25 cellular contexts compared by ENCODE assay signal in the genomic region with DNA sequence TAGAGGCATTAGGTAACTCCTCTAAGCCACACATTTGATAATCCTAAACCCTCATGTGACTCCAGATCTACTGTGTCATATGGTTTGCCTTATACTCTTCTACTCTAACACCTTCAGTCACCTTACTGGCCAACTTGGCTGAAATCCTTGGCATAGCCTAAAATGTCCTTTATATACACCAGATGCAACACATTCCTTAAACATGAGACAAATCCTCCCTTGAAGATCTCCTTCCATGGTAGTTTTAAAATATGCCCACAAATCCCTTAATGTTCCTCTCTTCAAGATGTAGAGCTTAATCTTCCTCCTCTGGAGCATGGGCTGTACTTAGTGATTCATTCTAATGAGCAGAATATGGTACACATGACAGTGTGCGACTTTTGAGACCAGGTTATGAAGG.
A peak's percentile ranks its signal among the peaks of the same experiment; 100 is the strongest.
DNase-seq lines count a peak whose midpoint lies in the region; ATAC-seq and TF ChIP-seq lines count a peak whose summit lies in the region.
"Had no signal": no experiment of that assay in that cellular context is flagged by ENCODE, and none has a peak within 500 bp of the region (broad histone marks: within the 10 kb centered on the region; RNA-seq: fewer than 3 reads in every experiment).

No MANE protein-coding gene starts in this region.

- H3K9me2 ChIP-seq in GM23248 (ENCODE audit: insufficient read depth) (no peaks in the 10 kb centered on the region), SK-N-SH (no peaks in the 10 kb centered on the region)

- H2AFZ ChIP-seq in GM23248 (no peak overlapping the region), SK-N-SH (ENCODE audit: low read depth) (no peak overlapping the region), fibroblast of lung (ENCODE audit: low read length) (no peak overlapping the region)

- 0 out of 2 replicates have a peak, but pooled peaks cover 3% of the 10 kb centered on the region for H3K36me3 ChIP-seq in GM23248 (ENCODE audit: low read depth)
- peaks cover 0 to 7% of the 10 kb centered on the region in 2 experiments for H3K36me3 ChIP-seq in SK-N-SH (replicated peaks in 1 of 2; ENCODE audit: control insufficient read depth in 1 of 2, insufficient read depth in 2 of 2, low read length in 1 of 2)
- no peaks in the 10 kb centered on the region for H3K36me3 ChIP-seq in fibroblast of lung (ENCODE audit: control insufficient read depth, insufficient read depth, low read length)
- H3K36me3 ChIP-seq in ascending aorta, result no peaks in the 10 kb centered on the region
- H3K36me3 ChIP-seq: colonic mucosa, lower lobe of right lung, SJCRH30, suprapubic skin had no signal

- H3K4me1 ChIP-seq in GM23248 (ENCODE audit: insufficient read depth), result peaks cover 20% of the 10 kb centered on the region
- H3K4me1 ChIP-seq in SK-N-SH (ENCODE audit: control insufficient read depth in 1 of 2, insufficient read depth in 2 of 2, low read depth in 1 of 2, low read length in 1 of 2), result peaks cover 0 to 2% of the 10 kb centered on the region in 2 experiments; a peak in 1 of 4 replicates
- H3K4me1 ChIP-seq in fibroblast of lung (ENCODE audit: control insufficient read depth, extremely low read depth, insufficient read depth, low read length), result peaks cover 6% of the 10 kb centered on the region
- H3K4me1 ChIP-seq in ascending aorta, result no peaks in the 10 kb centered on the region
- H3K4me1 ChIP-seq: Caco-2, colonic mucosa, lower lobe of right lung, SJCRH30, suprapubic skin had no signal

- peak overlapping the region; percentile 11 for H3K4me2 ChIP-seq in GM23248 (ENCODE audit: unreplicated experiment)
- H3K4me2 ChIP-seq in SK-N-SH, result no peak overlapping the region
- no peak overlapping the region for H3K4me2 ChIP-seq in fibroblast of lung (ENCODE audit: extremely low read depth, insufficient read depth, low read length)

- DNase-seq in AG08395 (ENCODE audit: low spot score) (peak; percentile 35), GM23248 (peak; percentile 36), SK-N-SH (no peak), fibroblast of lung (ENCODE audit: low read depth in 2 of 2) (peak; percentile 21 to 51), ascending aorta (ENCODE audit: low spot score in 2 of 2) (no peak), caudate nucleus (lab: John Stamatoyannopoulos, UW) (no peak)
- DNase-seq: activated naive CD4-positive, alpha-beta T cell treated with anti-CD3 and anti-CD28 coated beads, Interleukin-2, amount 50 U/mL, for 16 hours; C1 segment of cervical spinal cord; Caco-2; colonic mucosa; DMS79; effector memory CD4-positive, alpha-beta T cell; erythroblast; Karpas-422; lower lobe of right lung; NCI-H1694 treated with DMSO at 0.1 percent for 48 hours; NCI-H2171 treated with DMSO at 0.1 percent for 48 hours; NCI-H526 treated with DMSO at 0.1 percent for 48 hours; SJCRH30; T-helper 1 cell had no signal

- ATAC-seq in HG02642 (IDR thresholded peaks at IDR 0.05; ENCODE audit: poor library complexity, unreplicated experiment) (no peak), GM18517 (IDR thresholded peaks at IDR 0.05; ENCODE audit: unreplicated experiment) (no peak)
- ATAC-seq: natural killer cell treated with Interleukin-12 subunit alpha and Interleukin-12 subunit beta and Interleukin-15 and Interleukin-18, amount 100 ng/mL, for 72 hours; stimulated activated memory B cell treated with anti-CD40 and anti-IgM and Interleukin-4, amounts not matched to agents 10 μg/mL and 1 μg/mL and 100 μg/mL, for 72 hours had no signal

- H3K9ac ChIP-seq in GM23248, result no peak overlapping the region
- no peak overlapping the region for H3K9ac ChIP-seq in SK-N-SH
- no peak overlapping the region for H3K9ac ChIP-seq in fibroblast of lung (ENCODE audit: insufficient read depth, low read length)

- H3F3A ChIP-seq in GM23248 (ENCODE audit: insufficient read depth), result peaks cover 9% of the 10 kb centered on the region; the same call in 1 of the 2 replicates
- H3F3A ChIP-seq in SK-N-SH (replicated peaks; ENCODE audit: insufficient read depth), result peaks cover 16% of the 10 kb centered on the region

- H3K79me2 ChIP-seq in GM23248 (ENCODE audit: insufficient read depth), result no peaks in the 10 kb centered on the region
- H3K79me2 ChIP-seq in SK-N-SH (ENCODE audit: insufficient read depth), result no peaks in the 10 kb centered on the region
- no peaks in the 10 kb centered on the region for H3K79me2 ChIP-seq in fibroblast of lung (ENCODE audit: control insufficient read depth, insufficient read depth, low read length)

- no peak for TF ChIP-seq RAD21 in SK-N-SH (IDR thresholded peaks at IDR 0.05; ENCODE audit: low read length)

- intact Hi-C loops in ascending aorta (cut with DNase I), result no loop called here

- 0 to 5% methylated on average over 1 of the region's 1 CpG for WGBS in GM23248 (ENCODE audit: low coverage in 1 of 2, low lambda C conversion rate in 2 of 2, missing lambda C conversion rate in 2 of 2), 2 experiments
- WGBS in SK-N-SH (ENCODE audit: low lambda C conversion rate), result 36% methylated on average over 1 of the region's 1 CpG

- H3K9me3 ChIP-seq in GM23248 (ENCODE audit: low read depth) (peaks cover 7% of the 10 kb centered on the region), SK-N-SH (0 out of 2 replicates have a peak, but pooled peaks cover 12% of the 10 kb centered on the region), fibroblast of lung (ENCODE audit: control insufficient read depth, insufficient read depth, low read depth, low read length) (no peaks in the 10 kb centered on the region), ascending aorta (peaks cover 0 to 8% of the 10 kb centered on the region in 2 donors)
- H3K9me3 ChIP-seq: colonic mucosa, SJCRH30 had no signal

- no peak; a peak in 1 of 4 replicates for TF ChIP-seq EP300 in SK-N-SH (IDR thresholded peaks at IDR 0.05; ENCODE audit: borderline replicate concordance in 1 of 2, low read depth in 1 of 2, low read length in 1 of 2)

- in situ Hi-C loops in GM23248 (cut with MboI), result no loop called here

- H4K20me1 ChIP-seq in GM23248 (ENCODE audit: insufficient read depth) (no peaks in the 10 kb centered on the region), SK-N-SH (ENCODE audit: insufficient read depth) (no peaks in the 10 kb centered on the region), fibroblast of lung (ENCODE audit: control insufficient read depth, extremely low read depth, insufficient read depth, low read length) (no peaks in the 10 kb centered on the region)

- H3K27ac ChIP-seq in GM23248, result no peak overlapping the region
- peak overlapping the region in 1 of 2 experiments; percentile 14; a peak in 1 of 4 replicates for H3K27ac ChIP-seq in SK-N-SH (ENCODE audit: low read depth in 2 of 2, low read length in 1 of 2)
- no peak overlapping the region for H3K27ac ChIP-seq in fibroblast of lung (ENCODE audit: insufficient read depth, low read length)
- H3K27ac ChIP-seq in ascending aorta, result no peak overlapping the region
- H3K27ac ChIP-seq in caudate nucleus (ENCODE audit: low read depth, low read length), result no peak overlapping the region
- H3K27ac ChIP-seq: colonic mucosa, lower lobe of right lung, SJCRH30, suprapubic skin had no signal

- CTCF ChIA-PET in SK-N-SH (lab: Yijun Ruan, JAX), result interaction anchor here (1.0 kb wide), 1 partner anchor 9 kb away, joined by 3 read pairs; no protein-coding TSS in a partner anchor

- TF ChIP-seq CTCF in SK-N-SH (IDR thresholded peaks at IDR 0.05) (no peak), fibroblast of lung (conservative IDR thresholded peaks at IDR 0.05 in 1 of 2, IDR thresholded peaks at IDR 0.05 in 1 of 2; ENCODE audit: low read depth in 1 of 2, low read length in 2 of 2) (no peak), ascending aorta (IDR thresholded peaks at IDR 0.05) (no peak)

- H3K27me3 ChIP-seq in GM23248 (replicated peaks; ENCODE audit: insufficient read depth) (no peaks in the 10 kb centered on the region), SK-N-SH (ENCODE audit: insufficient read depth) (no peaks in the 10 kb centered on the region), fibroblast of lung (ENCODE audit: control insufficient read depth, insufficient read depth, low read length) (no peaks in the 10 kb centered on the region), ascending aorta (no peaks in the 10 kb centered on the region)
- H3K27me3 ChIP-seq: colonic mucosa, SJCRH30, suprapubic skin had no signal

- no peak overlapping the region for H3K4me3 ChIP-seq in GM23248
- no peak overlapping the region for H3K4me3 ChIP-seq in SK-N-SH (ENCODE audit: low read depth in 2 of 2, low read length in 1 of 2)
- no peak overlapping the region for H3K4me3 ChIP-seq in fibroblast of lung (replicated peaks in 1 of 4; ENCODE audit: control extremely low read depth in 1 of 4, insufficient read depth in 1 of 4, low read depth in 3 of 4, low read length in 4 of 4)
- no peak overlapping the region for H3K4me3 ChIP-seq in ascending aorta
- H3K4me3 ChIP-seq: colonic mucosa, lower lobe of right lung, SJCRH30, suprapubic skin had no signal

- POLR2A ChIA-PET in SK-N-SH (lab: Yijun Ruan, JAX), result no interaction called here

TF ChIP-seq in SK-N-SH, 30 proteins besides CTCF, POLR2A, EP300 and RAD21:
- TF ChIP-seq JUND (IDR thresholded peaks at IDR 0.05) (peak; percentile 10; the same call in 1 of the 2 replicates), NRF1 (IDR thresholded peaks at IDR 0.05; ENCODE audit: low read depth, low read length) (no peak), FOSL2 (IDR thresholded peaks at IDR 0.05; ENCODE audit: borderline replicate concordance, low read depth) (no peak), NFIC (IDR thresholded peaks at IDR 0.05; ENCODE audit: borderline replicate concordance) (peak; percentile 55; the same call in 1 of the 2 replicates), TCF12 (IDR thresholded peaks at IDR 0.05) (peak; percentile 72), USF1 (IDR thresholded peaks at IDR 0.05; ENCODE audit: borderline replicate concordance, low read depth) (no peak; the same call in 1 of the 2 replicates)
- TF ChIP-seq, protein P1, sequence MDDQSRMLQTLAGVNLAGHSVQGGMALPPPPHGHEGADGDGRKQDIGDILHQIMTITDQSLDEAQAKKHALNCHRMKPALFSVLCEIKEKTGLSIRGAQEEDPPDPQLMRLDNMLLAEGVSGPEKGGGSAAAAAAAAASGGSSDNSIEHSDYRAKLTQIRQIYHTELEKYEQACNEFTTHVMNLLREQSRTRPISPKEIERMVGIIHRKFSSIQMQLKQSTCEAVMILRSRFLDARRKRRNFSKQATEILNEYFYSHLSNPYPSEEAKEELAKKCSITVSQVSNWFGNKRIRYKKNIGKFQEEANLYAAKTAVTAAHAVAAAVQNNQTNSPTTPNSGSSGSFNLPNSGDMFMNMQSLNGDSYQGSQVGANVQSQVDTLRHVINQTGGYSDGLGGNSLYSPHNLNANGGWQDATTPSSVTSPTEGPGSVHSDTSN (IDR thresholded peaks at IDR 0.05), result peak; percentile 17; the same call in 1 of the 2 replicates

Comparison
In these comparisons a context has a peak if more than half of its experiments do, and no peak if none do; other contexts are left out.
1. DNase-seq: peak in AG08395 (single experiment), GM23248 (single experiment) and fibroblast of lung (2 of 2); none in SK-N-SH (single experiment), ascending aorta (0 of 2) and caudate nucleus (0 of 61).